36 cellular contexts compared by ENCODE assay signal in genomic region chr11:120972621-120973020, GRCh38.
"Had no signal": no experiment of that assay in that cellular context is flagged by ENCODE, and none has a peak within 500 bp of the region (broad histone marks: within the 10 kb centered on the region; RNA-seq: fewer than 3 reads in every experiment).

No MANE protein-coding gene starts in this region.

- H3K4me3 ChIP-seq: ascending aorta, cardiac muscle cell had no signal

- H3K27ac Mint-ChIP-seq: activated CD4-positive, alpha-beta memory T cell treated with anti-CD3 and anti-CD28 coated beads, Interleukin-2, amount 10 ng/mL, durations not matched to agents 7 days and 5 days; activated CD4-positive, alpha-beta T cell treated with anti-CD3 and anti-CD28 coated beads for 36 hours; activated CD4-positive, alpha-beta T cell treated with anti-CD3 and anti-CD28 coated beads, Interleukin-2, amount 10 ng/mL, durations not matched to agents 7 days and 5 days; activated CD8-positive, alpha-beta memory T cell treated with anti-CD3 and anti-CD28 coated beads, Interleukin-2, amount 10 ng/mL, durations not matched to agents 7 days and 5 days; activated CD8-positive, alpha-beta T cell treated with anti-CD3 and anti-CD28 coated beads, Interleukin-2, amount 10 ng/mL, durations not matched to agents 7 days and 5 days; activated naive CD4-positive, alpha-beta T cell treated with anti-CD3 and anti-CD28 coated beads, Interleukin-2, amount 10 ng/mL, durations not matched to agents 7 days and 5 days; activated naive CD8-positive, alpha-beta T cell; activated naive CD8-positive, alpha-beta T cell treated with anti-CD3 and anti-CD28 coated beads, Interleukin-2, amount 10 ng/mL, durations not matched to agents 7 days and 5 days; activated naive CD8-positive, alpha-beta T cell treated with anti-CD3 and anti-CD28 coated beads, Interleukin-2, amount 50 U/mL, for 24 hours; activated T-cell treated with anti-CD3 and anti-CD28 coated beads, Interleukin-2, amount 50 U/mL, for 24 hours; activated T-helper 2 cell treated with anti-CD3 and anti-CD28 coated beads, Interferon-gamma antibody, Interleukin-2, Interleukin-4, amounts not matched to agents 10 μg/mL and 5 μg/mL and 100 μg/mL, durations not matched to agents 14 hours and 24 hours and 36 hours; brain; T-helper 1 cell treated with Interleukin-12 subunit alpha and Interleukin-12 subunit beta and Interleukin-4 antibody, amounts not matched to agents 30 μg/mL and 1 μg/mL, for 36 hours; T-helper 2 cell treated with Interferon-gamma antibody and Interleukin-4, amounts not matched to agents 5 μg/mL and 100 μg/mL, for 36 hours; WTC11 had no signal

- H3K36me3 Mint-ChIP-seq: activated CD8-positive, alpha-beta memory T cell treated with anti-CD3 and anti-CD28 coated beads, Interleukin-2, amount 10 ng/mL, durations not matched to agents 7 days and 5 days; activated naive CD4-positive, alpha-beta T cell treated with anti-CD3 and anti-CD28 coated beads, Interleukin-2, amount 10 ng/mL, durations not matched to agents 7 days and 5 days; activated naive CD4-positive, alpha-beta T cell treated with anti-CD3 and anti-CD28 coated beads, Interleukin-2, amount 50 U/mL, for 24 hours; activated naive CD8-positive, alpha-beta T cell; activated naive CD8-positive, alpha-beta T cell treated with anti-CD3 and anti-CD28 coated beads, Interleukin-2, amount 10 ng/mL, durations not matched to agents 7 days and 5 days; brain; WTC11 had no signal

- DNase-seq: activated CD4-positive, alpha-beta memory T cell treated with anti-CD3 and anti-CD28 coated beads, Interleukin-2, amount 10 ng/mL, durations not matched to agents 7 days and 5 days; activated CD4-positive, alpha-beta T cell treated with anti-CD3 and anti-CD28 coated beads for 1 hour; activated CD4-positive, alpha-beta T cell treated with anti-CD3 and anti-CD28 coated beads for 36 hours; activated CD4-positive, alpha-beta T cell treated with anti-CD3 and anti-CD28 coated beads for 48 hours; activated CD4-positive, alpha-beta T cell treated with anti-CD3 and anti-CD28 coated beads, Interleukin-2, amount 10 ng/mL, durations not matched to agents 7 days and 5 days; activated CD4-positive, alpha-beta T cell treated with anti-CD3 and anti-CD28 coated beads, Interleukin-2, amount 50 U/mL, for 48 hours; activated CD4-positive, CD25-positive, alpha-beta regulatory T cell; activated CD8-positive, alpha-beta memory T cell treated with anti-CD3 and anti-CD28 coated beads for 24 hours; activated CD8-positive, alpha-beta memory T cell treated with anti-CD3 and anti-CD28 coated beads, Interleukin-2, amount 10 ng/mL, durations not matched to agents 7 days and 5 days; activated CD8-positive, alpha-beta memory T cell treated with anti-CD3 and anti-CD28 coated beads, Interleukin-2, amount 50 U/mL, for 48 hours; activated CD8-positive, alpha-beta T cell treated with anti-CD3 and anti-CD28 coated beads, Interleukin-2, amount 10 ng/mL, durations not matched to agents 7 days and 5 days; activated effector memory CD4-positive, alpha-beta T cell treated with Interleukin-2 at 50 U/mL for 16 hours; activated gamma-delta T cell; activated naive CD4-positive, alpha-beta T cell treated with anti-CD3 and anti-CD28 coated beads, Interleukin-2, amount 10 ng/mL, durations not matched to agents 7 days and 5 days; activated naive CD4-positive, alpha-beta T cell treated with Interleukin-2 at 50 U/mL for 16 hours; activated naive CD8-positive, alpha-beta T cell treated with anti-CD3 and anti-CD28 coated beads, Interleukin-2, amount 10 ng/mL, durations not matched to agents 7 days and 5 days; activated naive CD8-positive, alpha-beta T cell treated with anti-CD3 and anti-CD28 coated beads, Interleukin-2, amount 50 U/mL, for 24 hours; activated T-cell treated with anti-CD3 and anti-CD28 coated beads, Interleukin-2, amount 50 U/mL, for 24 hours; activated T-cell treated with anti-CD3 and anti-CD28 coated beads, Interleukin-2, amount 50 U/mL, for 48 hours; amygdala; caudate nucleus; SW 1271; T-helper 1 cell; T-helper 2 cell; T-helper 9 cell; WERI-Rb-1 had no signal

- H3K36me3 ChIP-seq: ascending aorta, cardiac muscle cell, WERI-Rb-1 had no signal

- H3K4me1 ChIP-seq: ascending aorta had no signal

- H3K4me3 Mint-ChIP-seq: activated CD4-positive, alpha-beta memory T cell treated with anti-CD3 and anti-CD28 coated beads, Interleukin-2, amount 10 ng/mL, durations not matched to agents 7 days and 5 days; activated CD4-positive, alpha-beta T cell treated with anti-CD3 and anti-CD28 coated beads for 36 hours; activated CD4-positive, alpha-beta T cell treated with anti-CD3 and anti-CD28 coated beads, Interleukin-2, amount 10 ng/mL, durations not matched to agents 7 days and 5 days; activated CD8-positive, alpha-beta memory T cell treated with anti-CD3 and anti-CD28 coated beads, Interleukin-2, amount 10 ng/mL, durations not matched to agents 7 days and 5 days; activated CD8-positive, alpha-beta T cell treated with anti-CD3 and anti-CD28 coated beads, Interleukin-2, amount 10 ng/mL, durations not matched to agents 7 days and 5 days; activated naive CD4-positive, alpha-beta T cell treated with anti-CD3 and anti-CD28 coated beads, Interleukin-2, amount 10 ng/mL, durations not matched to agents 7 days and 5 days; activated naive CD4-positive, alpha-beta T cell treated with anti-CD3 and anti-CD28 coated beads, Interleukin-2, amount 50 U/mL, for 24 hours; activated naive CD8-positive, alpha-beta T cell; activated naive CD8-positive, alpha-beta T cell treated with anti-CD3 and anti-CD28 coated beads, Interleukin-2, amount 10 ng/mL, durations not matched to agents 7 days and 5 days; activated naive CD8-positive, alpha-beta T cell treated with anti-CD3 and anti-CD28 coated beads, Interleukin-2, amount 50 U/mL, for 24 hours; activated T-cell treated with anti-CD3 and anti-CD28 coated beads, Interleukin-2, amount 50 U/mL, for 24 hours; brain; T-helper 1 cell treated with Interleukin-12 subunit alpha and Interleukin-12 subunit beta and Interleukin-4 antibody, amounts not matched to agents 30 μg/mL and 1 μg/mL, for 36 hours; T-helper 2 cell treated with Interferon-gamma antibody and Interleukin-4, amounts not matched to agents 5 μg/mL and 100 μg/mL, for 36 hours; WTC11 had no signal

- ATAC-seq: activated CD4-positive, alpha-beta T cell treated with anti-CD3 and anti-CD28 coated beads for 36 hours; activated CD4-positive, CD25-positive, alpha-beta regulatory T cell treated with anti-CD3 and anti-CD28 coated beads, Interleukin-2, amount 50 U/mL, for 24 hours; activated CD8-positive, alpha-beta memory T cell treated with anti-CD3 and anti-CD28 coated beads, Interleukin-2, amount 10 ng/mL, durations not matched to agents 7 days and 5 days; activated CD8-positive, alpha-beta T cell treated with anti-CD3 and anti-CD28 coated beads, Interleukin-2, amount 10 ng/mL, durations not matched to agents 7 days and 5 days; activated naive CD8-positive, alpha-beta T cell treated with anti-CD3 and anti-CD28 coated beads, Interleukin-2, amount 50 U/mL, for 24 hours; WTC11 had no signal

- H3K9me3 ChIP-seq: ascending aorta had no signal

- H3K27me3 ChIP-seq: ascending aorta, cardiac muscle cell had no signal

- H3K4me1 Mint-ChIP-seq: activated CD4-positive, alpha-beta memory T cell treated with anti-CD3 and anti-CD28 coated beads, Interleukin-2, amount 10 ng/mL, durations not matched to agents 7 days and 5 days; activated CD4-positive, alpha-beta T cell treated with anti-CD3 and anti-CD28 coated beads for 36 hours; activated CD4-positive, alpha-beta T cell treated with anti-CD3 and anti-CD28 coated beads, Interleukin-2, amount 10 ng/mL, durations not matched to agents 7 days and 5 days; activated CD8-positive, alpha-beta memory T cell treated with anti-CD3 and anti-CD28 coated beads, Interleukin-2, amount 10 ng/mL, durations not matched to agents 7 days and 5 days; activated naive CD4-positive, alpha-beta T cell treated with anti-CD3 and anti-CD28 coated beads, Interleukin-2, amount 10 ng/mL, durations not matched to agents 7 days and 5 days; activated naive CD4-positive, alpha-beta T cell treated with anti-CD3 and anti-CD28 coated beads, Interleukin-2, amount 50 U/mL, for 24 hours; activated naive CD8-positive, alpha-beta T cell treated with anti-CD3 and anti-CD28 coated beads, Interleukin-2, amount 10 ng/mL, durations not matched to agents 7 days and 5 days; activated naive CD8-positive, alpha-beta T cell treated with anti-CD3 and anti-CD28 coated beads, Interleukin-2, amount 50 U/mL, for 24 hours had no signal

- H3K9me3 Mint-ChIP-seq: activated CD4-positive, alpha-beta memory T cell treated with anti-CD3 and anti-CD28 coated beads, Interleukin-2, amount 10 ng/mL, durations not matched to agents 7 days and 5 days; activated CD4-positive, alpha-beta T cell treated with anti-CD3 and anti-CD28 coated beads, Interleukin-2, amount 10 ng/mL, durations not matched to agents 7 days and 5 days; activated naive CD4-positive, alpha-beta T cell treated with anti-CD3 and anti-CD28 coated beads, Interleukin-2, amount 10 ng/mL, durations not matched to agents 7 days and 5 days; activated naive CD4-positive, alpha-beta T cell treated with anti-CD3 and anti-CD28 coated beads, Interleukin-2, amount 50 U/mL, for 24 hours; activated naive CD8-positive, alpha-beta T cell treated with anti-CD3 and anti-CD28 coated beads, Interleukin-2, amount 10 ng/mL, durations not matched to agents 7 days and 5 days; activated naive CD8-positive, alpha-beta T cell treated with anti-CD3 and anti-CD28 coated beads, Interleukin-2, amount 50 U/mL, for 24 hours; activated T-cell treated with anti-CD3 and anti-CD28 coated beads, Interleukin-2, amount 50 U/mL, for 24 hours; activated T-helper 2 cell treated with anti-CD3 and anti-CD28 coated beads, Interferon-gamma antibody, Interleukin-2, Interleukin-4, amounts not matched to agents 10 μg/mL and 5 μg/mL and 100 μg/mL, durations not matched to agents 14 hours and 24 hours and 36 hours; brain; T-helper 1 cell treated with Interleukin-12 subunit alpha and Interleukin-12 subunit beta and Interleukin-4 antibody, amounts not matched to agents 30 μg/mL and 1 μg/mL, for 36 hours; T-helper 2 cell treated with Interferon-gamma antibody and Interleukin-4, amounts not matched to agents 5 μg/mL and 100 μg/mL, for 36 hours; WTC11 had no signal

- H3K27ac ChIP-seq: ascending aorta, cardiac muscle cell, WERI-Rb-1 had no signal
